Comparison of ENCODE assay signal across 1 cellular context in genomic region chr5:31530541-31531265, GRCh38.
TF ChIP-seq lines count a peak whose summit lies in the region.

No MANE protein-coding gene starts in this region.

TF ChIP-seq in GM23338, 12 proteins besides CTCF, POLR2A, EP300 and RAD21 (continued from another document):
- TF ChIP-seq ZNF462 (CRISPR knock-in tag; IDR thresholded peaks at IDR 0.05) (no peak), POLR2AphosphoS5 (IDR thresholded peaks at IDR 0.05; ENCODE audit: low read depth) (no peak), ZNF331 (CRISPR knock-in tag; IDR thresholded peaks at IDR 0.05; ENCODE audit: low read depth) (no peak), STAT1 (IDR thresholded peaks at IDR 0.05; ENCODE audit: unreplicated experiment) (no peak), ZNF114 (CRISPR knock-in tag; IDR thresholded peaks at IDR 0.05) (no peak)
- TF ChIP-seq, protein P1, sequence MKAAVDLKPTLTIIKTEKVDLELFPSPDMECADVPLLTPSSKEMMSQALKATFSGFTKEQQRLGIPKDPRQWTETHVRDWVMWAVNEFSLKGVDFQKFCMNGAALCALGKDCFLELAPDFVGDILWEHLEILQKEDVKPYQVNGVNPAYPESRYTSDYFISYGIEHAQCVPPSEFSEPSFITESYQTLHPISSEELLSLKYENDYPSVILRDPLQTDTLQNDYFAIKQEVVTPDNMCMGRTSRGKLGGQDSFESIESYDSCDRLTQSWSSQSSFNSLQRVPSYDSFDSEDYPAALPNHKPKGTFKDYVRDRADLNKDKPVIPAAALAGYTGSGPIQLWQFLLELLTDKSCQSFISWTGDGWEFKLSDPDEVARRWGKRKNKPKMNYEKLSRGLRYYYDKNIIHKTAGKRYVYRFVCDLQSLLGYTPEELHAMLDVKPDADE (IDR thresholded peaks at IDR 0.05) = no peak
TF ChIP-seq in GM23338: peak in this region for 0.
